ENCODE assay signal across 1 cellular context in the genomic region with DNA sequence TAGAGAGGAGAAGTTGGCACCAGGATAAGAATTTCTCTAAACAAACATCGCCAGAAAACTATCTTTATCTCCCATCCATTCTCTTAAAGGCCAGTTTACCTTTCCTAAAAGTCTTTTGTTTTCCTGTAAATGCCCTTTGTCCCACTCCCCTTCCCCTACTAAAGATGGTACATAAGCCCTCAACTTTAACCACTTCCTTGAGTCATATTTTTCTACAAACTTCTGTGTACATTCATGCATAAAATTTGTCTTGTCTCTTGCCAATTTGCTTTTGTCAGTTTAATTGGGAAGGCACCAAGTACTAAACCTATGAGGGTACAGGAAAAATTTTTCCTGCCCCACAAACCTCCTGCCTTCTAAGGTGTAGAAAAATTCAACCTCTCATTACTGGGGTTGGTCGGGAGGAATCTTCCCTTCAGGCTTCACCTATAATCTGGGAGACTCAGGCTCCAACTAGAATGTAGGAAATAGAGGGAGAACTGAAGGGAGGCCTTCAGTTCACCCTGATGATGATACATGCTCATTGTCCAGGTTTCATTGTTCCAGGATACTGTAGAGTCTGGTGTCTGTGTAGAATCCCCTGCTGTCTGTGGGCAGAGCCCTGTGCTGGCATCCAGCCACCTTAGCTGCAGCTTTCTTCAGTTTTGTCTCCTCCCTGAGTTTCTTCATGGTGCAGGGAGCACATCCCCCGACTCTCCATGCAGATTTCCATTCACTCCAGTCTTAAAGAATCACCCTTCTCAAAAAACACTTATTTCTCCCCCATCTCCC.
TF ChIP-seq lines count a peak whose summit lies in the region.

No MANE protein-coding gene starts in this region.

TF ChIP-seq in IMR-90, 13 proteins besides CTCF, POLR2A, EP300 and RAD21:
- TF ChIP-seq NFE2L2 (IDR thresholded peaks at IDR 0.05; ENCODE audit: low read depth, low read length) = no peak
- TF ChIP-seq MAZ (IDR thresholded peaks at IDR 0.05; ENCODE audit: borderline replicate concordance, low read depth, low read length) = no peak
- TF ChIP-seq, protein P1, sequence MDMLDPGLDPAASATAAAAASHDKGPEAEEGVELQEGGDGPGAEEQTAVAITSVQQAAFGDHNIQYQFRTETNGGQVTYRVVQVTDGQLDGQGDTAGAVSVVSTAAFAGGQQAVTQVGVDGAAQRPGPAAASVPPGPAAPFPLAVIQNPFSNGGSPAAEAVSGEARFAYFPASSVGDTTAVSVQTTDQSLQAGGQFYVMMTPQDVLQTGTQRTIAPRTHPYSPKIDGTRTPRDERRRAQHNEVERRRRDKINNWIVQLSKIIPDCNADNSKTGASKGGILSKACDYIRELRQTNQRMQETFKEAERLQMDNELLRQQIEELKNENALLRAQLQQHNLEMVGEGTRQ (IDR thresholded peaks at IDR 0.05; ENCODE audit: low read depth, low read length) = no peak
- TF ChIP-seq CHD1 (IDR thresholded peaks at IDR 0.05; ENCODE audit: low read depth, low read length) = no peak
